In genomic region chr7:100089458-100090201, GRCh38 we compare ENCODE assay signal across 8 cellular contexts. TPM values are rescaled to one million over a fixed set of nuclear protein-coding genes. Genes with fewer than 3 reads are reported as not detected.
DNase-seq lines count a peak whose midpoint lies in the region; ATAC-seq, FAIRE-seq and TF ChIP-seq lines count a peak whose summit lies in the region.

No MANE protein-coding gene starts in this region.

- CTCF ChIA-PET in A549 (lab: Yijun Ruan, JAX) = interaction anchor here (0.7 to 1.5 kb wide), 5 partner anchors 9 to 61 kb away, joined by 3 to 5 read pairs (median 3); partner anchors contain the start of genes AP4M1 and MCM7

- ATAC-seq in A549 = no peak; a peak in 1 of 6 replicates
- no peak for ATAC-seq in GM21381 (IDR thresholded peaks at IDR 0.05; ENCODE audit: unreplicated experiment)
- no peak for ATAC-seq in GM19455 (IDR thresholded peaks at IDR 0.05; ENCODE audit: unreplicated experiment)

- TF ChIP-seq EP300 in A549 (IDR thresholded peaks at IDR 0.05) = no peak

- FAIRE-seq in A549 (lab: Jason Lieb, UNC) = no peak

- H3K9ac ChIP-seq in HUES64 (ENCODE audit: low read depth, low read length) = peak overlapping the region; percentile 97

- H3K4me3 ChIP-seq in A549 = peak overlapping the region; percentile 69
- peak overlapping the region; percentile 98 for H3K4me3 ChIP-seq in HUES64 (ENCODE audit: low read length)
- H3K4me3 ChIP-seq in brain microvascular endothelial cell (ENCODE audit: low read depth, low read length) = peak overlapping the region; percentile 87
- peak overlapping the region; percentile 86 for H3K4me3 ChIP-seq in mononuclear cell (ENCODE audit: low read length)

- H3K9me3 ChIP-seq in A549 (no peaks in the 10 kb centered on the region), HUES64 (ENCODE audit: insufficient read depth, low read depth, low read length) (no peaks in the 10 kb centered on the region), mononuclear cell (ENCODE audit: low read depth, low read length) (no peaks in the 10 kb centered on the region)

- H3K27ac ChIP-seq in A549 (peak overlapping the region; percentile 88 to 94), HUES64 (ENCODE audit: low read depth, low read length) (peak overlapping the region; percentile 86; the same call in 1 of the 2 replicates), brain microvascular endothelial cell (peak overlapping the region; percentile 88)

- H3K4me1 ChIP-seq in A549 (peaks cover 14% of the 10 kb centered on the region), HUES64 (ENCODE audit: insufficient read depth, low read length) (no peaks in the 10 kb centered on the region), mononuclear cell (ENCODE audit: insufficient read depth, low read length) (peaks cover 25% of the 10 kb centered on the region)

- peak overlapping the region; percentile 86 for H3K4me2 ChIP-seq in A549

- DNase-seq in A549 (ENCODE audit: low read depth in 1 of 2, low spot score in 1 of 2) (no peak), brain microvascular endothelial cell (peak; percentile 41), GM10266 (ENCODE audit: extremely low spot score) (no peak), OCI-M1 (lab: John Stamatoyannopoulos, UW) (no peak)

- POLR2A ChIA-PET in A549 (lab: Yijun Ruan, JAX) = interaction anchor here (0.6 to 4.8 kb wide), 2 partner anchors 12 to 37 kb away, joined by 3 to 46 read pairs; partner anchors contain the start of genes AP4M1 and MCM7

- WGBS in A549 (ENCODE audit: missing lambda C conversion rate) = 5% methylated on average over 7 of the region's 7 CpGs
- WGBS in HUES64 = 43% methylated on average over 7 of the region's 7 CpGs

- no peak for TF ChIP-seq RAD21 in A549 (conservative IDR thresholded peaks at IDR 0.05 in 1 of 2, IDR thresholded peaks at IDR 0.05 in 1 of 2)

- peaks cover 45% of the 10 kb centered on the region for H3K36me3 ChIP-seq in HUES64 (ENCODE audit: insufficient read depth, low read length)
- peaks cover 43% of the 10 kb centered on the region for H3K36me3 ChIP-seq in brain microvascular endothelial cell (replicated peaks)

- in situ Hi-C loops in brain microvascular endothelial cell (cut with HindIII; ENCODE audit: low pct_ligation_motif_present, low sequenced_read_pairs) = loop anchor here (25.0 kb wide), 1 partner anchor 102 kb away; the partner anchor contains the start of gene AZGP1

- H3K27me3 ChIP-seq in HUES64 (ENCODE audit: insufficient read depth, low read length) (no peaks in the 10 kb centered on the region), brain microvascular endothelial cell (replicated peaks) (no peaks in the 10 kb centered on the region), mononuclear cell (ENCODE audit: insufficient read depth, low read length) (no peaks in the 10 kb centered on the region)

- TF ChIP-seq POLR2A in A549 (IDR thresholded peaks at IDR 0.05; ENCODE audit: low read length) = no peak

- TF ChIP-seq CTCF in A549 (IDR thresholded peaks at IDR 0.05) = no peak
- no peak for TF ChIP-seq CTCF in brain microvascular endothelial cell (IDR thresholded peaks at IDR 0.05; ENCODE audit: low read depth, low read length, missing control alignments)
- no peak for TF ChIP-seq CTCF in GM10266 (IDR thresholded peaks at IDR 0.05; ENCODE audit: control insufficient read depth, insufficient read depth, low read depth, missing control alignments)

TF ChIP-seq in A549, 52 proteins besides CTCF, POLR2A, EP300 and RAD21:
- TF ChIP-seq RCOR1 (IDR thresholded peaks at IDR 0.05; ENCODE audit: low read depth, low read length) (no peak), FOSL2 (IDR thresholded peaks at IDR 0.05) (no peak), FOSL2 (CRISPR knock-in tag; IDR thresholded peaks at IDR 0.05) (0 out of 2 replicates have a peak, but pooled peaks have one; percentile 40), E2F6 (IDR thresholded peaks at IDR 0.05; ENCODE audit: borderline replicate concordance, low read depth) (no peak)

RNA-seq across cellular contexts. Expression of gene COPS6, which starts 0.9 kb away (rescaled TPM):
- 190 and 192 TPM in 2 replicates for polyA plus RNA-seq in A549 (2011; rRNA removed)
- polyA plus RNA-seq in A549 (2012; cell fraction: cytosol; rRNA removed) = 284 TPM in 2 replicates
- 142 and 159 TPM in 2 replicates for polyA plus RNA-seq in A549 (2012; cell fraction: nucleus; rRNA removed)
- polyA plus RNA-seq in A549 (2017; fragmentation: RNase III; extraction: RNeasy Plus Mini Kit Qiagen cat#74134 plus additional on column Dnase treatment) = 205 to 295 TPM (median 219 TPM) in 3 replicates
- polyA minus RNA-seq in A549 (2011; rRNA and poly(A)+ RNA removed) = 225 and 256 TPM in 2 replicates
- 89.7 TPM for polyA plus RNA-seq in HUES64 (2013, experiment 1 of 2)
- 91.2 TPM for polyA plus RNA-seq in HUES64 (2013, experiment 2 of 2)
- 18.4 TPM for total RNA-seq in mononuclear cell

RNA-seq across cellular contexts. Expression of gene ZNF3, which starts 8.1 kb away (rescaled TPM):
- polyA plus RNA-seq in A549 (2011; rRNA removed) (29.0 and 30.2 TPM in 2 replicates), A549 (2017; fragmentation: RNase III; extraction: RNeasy Plus Mini Kit Qiagen cat#74134 plus additional on column Dnase treatment) (19.9 to 23.7 TPM (median 22.5 TPM) in 3 replicates)
- 11.0 and 12.3 TPM in 2 replicates for polyA plus RNA-seq in A549 (2012; cell fraction: cytosol; rRNA removed)
- polyA plus RNA-seq in A549 (2012; cell fraction: nucleus; rRNA removed) = 27.9 and 35.0 TPM in 2 replicates
- 33.9 and 42.7 TPM in 2 replicates for polyA minus RNA-seq in A549 (2011; rRNA and poly(A)+ RNA removed)
- polyA plus RNA-seq in HUES64 (2013, experiment 1 of 2) = 34.8 TPM
- 34.5 TPM for polyA plus RNA-seq in HUES64 (2013, experiment 2 of 2)
- total RNA-seq in mononuclear cell = 37.4 TPM

RNA-seq across cellular contexts. Expression of gene MCM7, which starts 11.6 kb away (rescaled TPM):
- polyA plus RNA-seq in A549 (2011; rRNA removed) (138 and 145 TPM in 2 replicates), A549 (2017; fragmentation: RNase III; extraction: RNeasy Plus Mini Kit Qiagen cat#74134 plus additional on column Dnase treatment) (265 to 287 TPM (median 280 TPM) in 3 replicates)
- 433 and 443 TPM in 2 replicates for polyA plus RNA-seq in A549 (2012; cell fraction: cytosol; rRNA removed)
- 711 and 931 TPM in 2 replicates for polyA plus RNA-seq in A549 (2012; cell fraction: nucleus; rRNA removed)
- 261 and 274 TPM in 2 replicates for polyA minus RNA-seq in A549 (2011; rRNA and poly(A)+ RNA removed)
- 226 TPM for polyA plus RNA-seq in HUES64 (2013, experiment 1 of 2)
- 205 TPM for polyA plus RNA-seq in HUES64 (2013, experiment 2 of 2)
- total RNA-seq in mononuclear cell = 33.8 TPM

RNA-seq across cellular contexts. Expression of gene AP4M1, which starts 11.8 kb away (rescaled TPM):
- polyA plus RNA-seq in A549 (2011; rRNA removed) (13.7 and 16.6 TPM in 2 replicates), A549 (2017; fragmentation: RNase III; extraction: RNeasy Plus Mini Kit Qiagen cat#74134 plus additional on column Dnase treatment) (16.5 to 18.3 TPM (median 18.1 TPM) in 3 replicates)
- polyA plus RNA-seq in A549 (2012; cell fraction: cytosol; rRNA removed) = 17.3 and 19.4 TPM in 2 replicates
- polyA plus RNA-seq in A549 (2012; cell fraction: nucleus; rRNA removed) = 35.9 and 37.0 TPM in 2 replicates
- polyA minus RNA-seq in A549 (2011; rRNA and poly(A)+ RNA removed) = 22.7 and 28.1 TPM in 2 replicates
- 14.9 TPM for polyA plus RNA-seq in HUES64 (2013, experiment 1 of 2)
- 11.3 TPM for polyA plus RNA-seq in HUES64 (2013, experiment 2 of 2)
- total RNA-seq in mononuclear cell = 2.8 TPM

RNA-seq across cellular contexts. Expression of gene TAF6, which starts 29.5 kb away (rescaled TPM):
- polyA plus RNA-seq in A549 (2011; rRNA removed) (36.2 and 45.1 TPM in 2 replicates), A549 (2017; fragmentation: RNase III; extraction: RNeasy Plus Mini Kit Qiagen cat#74134 plus additional on column Dnase treatment) (57.0 to 62.5 TPM (median 57.1 TPM) in 3 replicates)
- polyA plus RNA-seq in A549 (2012; cell fraction: cytosol; rRNA removed) = 59.9 and 72.2 TPM in 2 replicates
- polyA plus RNA-seq in A549 (2012; cell fraction: nucleus; rRNA removed) = 89.3 and 105 TPM in 2 replicates
- 46.2 and 51.4 TPM in 2 replicates for polyA minus RNA-seq in A549 (2011; rRNA and poly(A)+ RNA removed)
- polyA plus RNA-seq in HUES64 (2013, experiment 1 of 2) = 54.7 TPM
- 68.6 TPM for polyA plus RNA-seq in HUES64 (2013, experiment 2 of 2)
- total RNA-seq in mononuclear cell = 16.1 TPM
